ENCODE assay signal across 10 cellular contexts in the genomic region with DNA sequence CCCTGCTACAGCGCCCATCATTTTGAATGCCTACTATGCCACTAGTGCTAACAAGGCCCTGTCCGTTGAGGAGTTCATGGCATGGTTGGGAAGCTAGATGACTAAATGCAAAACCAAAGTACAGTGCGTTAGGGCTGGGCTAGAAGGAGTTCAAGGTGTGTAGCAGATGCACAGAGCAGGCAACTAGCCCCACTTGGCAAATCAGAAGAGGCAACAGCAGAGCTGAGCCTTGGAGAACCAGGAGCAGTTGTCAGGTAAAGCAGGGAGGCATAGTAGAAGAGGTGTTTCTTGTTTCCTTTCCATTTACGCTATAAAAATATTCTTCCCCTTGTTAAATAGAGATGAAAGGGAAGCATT.
DNase-seq lines count a peak whose midpoint lies in the region; ATAC-seq and TF ChIP-seq lines count a peak whose summit lies in the region.
"Had no signal": no experiment of that assay in that cellular context is flagged by ENCODE, and none has a peak within 500 bp of the region (broad histone marks: within the 10 kb centered on the region; RNA-seq: fewer than 3 reads in every experiment).

No MANE protein-coding gene starts in this region.

- TF ChIP-seq CTCF in natural killer cell (IDR thresholded peaks at IDR 0.05) (no peak), left lung (IDR thresholded peaks at IDR 0.05) (no peak)
- TF ChIP-seq CTCF in CD4-positive, alpha-beta T cell (IDR thresholded peaks at IDR 0.05) = no peak

- no peak for DNase-seq in natural killer cell treated with Interleukin-12 subunit alpha and Interleukin-12 subunit beta and Interleukin-15 and Interleukin-18, amount 100 ng/mL, for 72 hours (ENCODE audit: low spot score)
- DNase-seq in natural killer cell = no peak
- no peak for DNase-seq in left lung
- no peak for DNase-seq in activated gamma-delta T cell (lab: John Stamatoyannopoulos, UW)
- no peak for DNase-seq in ureter (ENCODE audit: low spot score)
- no peak for DNase-seq in CD4-positive, alpha-beta T cell
- DNase-seq: RPMI8226, WERI-Rb-1 had no signal

- peak overlapping the region; percentile 50 for H3K4me3 Mint-ChIP-seq in natural killer cell treated with Interleukin-12 subunit alpha and Interleukin-12 subunit beta and Interleukin-15 and Interleukin-18, amount 100 ng/mL, for 72 hours
- no peak overlapping the region for H3K4me3 Mint-ChIP-seq in natural killer cell
- peak overlapping the region; percentile 57 for H3K4me3 Mint-ChIP-seq in activated T-helper 17 cell treated with anti-CD3 and anti-CD28 coated beads, Interleukin-2, amount 50 U/mL, for 72 hours
- H3K4me3 Mint-ChIP-seq in CD4-positive, alpha-beta T cell = no peak overlapping the region

- no peaks in the 10 kb centered on the region for H3K9me3 ChIP-seq in left lung
- no peaks in the 10 kb centered on the region for H3K9me3 ChIP-seq in CD4-positive, alpha-beta T cell (ENCODE audit: control insufficient read depth, low read length)

- intact Hi-C loops in natural killer cell (cut with micrococcal nuclease) = no loop called here
- intact Hi-C loops in left lung (cut with DNase I) = no loop called here
- intact Hi-C loops in CD4-positive, alpha-beta T cell (cut with DNase I, micrococcal nuclease) = no loop called here

- no peaks in the 10 kb centered on the region for H3K36me3 ChIP-seq in left lung
- H3K36me3 ChIP-seq: WERI-Rb-1 had no signal

- H3K27me3 Mint-ChIP-seq in natural killer cell treated with Interleukin-12 subunit alpha and Interleukin-12 subunit beta and Interleukin-15 and Interleukin-18, amount 100 ng/mL, for 72 hours = peaks cover 0 to 15% of the 10 kb centered on the region in 2 donors
- no peaks in the 10 kb centered on the region for H3K27me3 Mint-ChIP-seq in natural killer cell (ENCODE audit: low read depth in 2 of 2)
- peaks cover 20% of the 10 kb centered on the region for H3K27me3 Mint-ChIP-seq in activated T-helper 17 cell treated with anti-CD3 and anti-CD28 coated beads, Interleukin-2, amount 50 U/mL, for 72 hours
- H3K27me3 Mint-ChIP-seq in CD4-positive, alpha-beta T cell = peaks cover 33% of the 10 kb centered on the region

- no peak for ATAC-seq in natural killer cell treated with Interleukin-12 subunit alpha and Interleukin-12 subunit beta and Interleukin-15 and Interleukin-18, amount 100 ng/mL, for 72 hours
- ATAC-seq in natural killer cell = no peak
- ATAC-seq in activated T-helper 17 cell treated with anti-CD3 and anti-CD28 coated beads, Interleukin-2, amount 50 U/mL, for 72 hours (replicated peaks) = peak; percentile 1
- ATAC-seq in left lung = no peak
- ATAC-seq in GM21447 (IDR thresholded peaks at IDR 0.05; ENCODE audit: unreplicated experiment) = no peak
- ATAC-seq in CD4-positive, alpha-beta T cell (ENCODE audit: poor library complexity) = no peak

- H3K4me3 ChIP-seq in left lung = no peak overlapping the region

- POLR2A ChIA-PET in CD4-positive, alpha-beta T cell (lab: Charles Lee) = no interaction called here

- peaks cover 14% of the 10 kb centered on the region for H3K36me3 Mint-ChIP-seq in natural killer cell treated with Interleukin-12 subunit alpha and Interleukin-12 subunit beta and Interleukin-15 and Interleukin-18, amount 100 ng/mL, for 72 hours
- peaks cover 4% of the 10 kb centered on the region for H3K36me3 Mint-ChIP-seq in natural killer cell
- no peaks in the 10 kb centered on the region for H3K36me3 Mint-ChIP-seq in activated T-helper 17 cell treated with anti-CD3 and anti-CD28 coated beads, Interleukin-2, amount 50 U/mL, for 72 hours (ENCODE audit: low read depth)
- H3K36me3 Mint-ChIP-seq in CD4-positive, alpha-beta T cell (ENCODE audit: low read depth) = no peaks in the 10 kb centered on the region

- peak overlapping the region; percentile 66 for H3K27ac Mint-ChIP-seq in natural killer cell treated with Interleukin-12 subunit alpha and Interleukin-12 subunit beta and Interleukin-15 and Interleukin-18, amount 100 ng/mL, for 72 hours
- H3K27ac Mint-ChIP-seq in natural killer cell = no peak overlapping the region
- peak overlapping the region; percentile 92 for H3K27ac Mint-ChIP-seq in activated T-helper 17 cell treated with anti-CD3 and anti-CD28 coated beads, Interleukin-2, amount 50 U/mL, for 72 hours
- H3K27ac Mint-ChIP-seq in CD4-positive, alpha-beta T cell = no peak overlapping the region

- H3K4me1 Mint-ChIP-seq in natural killer cell treated with Interleukin-12 subunit alpha and Interleukin-12 subunit beta and Interleukin-15 and Interleukin-18, amount 100 ng/mL, for 72 hours (ENCODE audit: low read depth in 2 of 2) = peaks cover 27% of the 10 kb centered on the region in 2 donors
- H3K4me1 Mint-ChIP-seq in natural killer cell = peaks cover 6 to 10% of the 10 kb centered on the region in 2 donors
- peaks cover 19% of the 10 kb centered on the region for H3K4me1 Mint-ChIP-seq in activated T-helper 17 cell treated with anti-CD3 and anti-CD28 coated beads, Interleukin-2, amount 50 U/mL, for 72 hours
- no peaks in the 10 kb centered on the region for H3K4me1 Mint-ChIP-seq in CD4-positive, alpha-beta T cell (ENCODE audit: low read depth)

- peak overlapping the region; percentile 68 to 69 for H3K27ac ChIP-seq in left lung
- H3K27ac ChIP-seq in CD4-positive, alpha-beta T cell (ENCODE audit: low read depth, low read length) = no peak overlapping the region
- H3K27ac ChIP-seq: WERI-Rb-1 had no signal

- peaks cover 6 to 14% of the 10 kb centered on the region in 2 donors for H3K4me1 ChIP-seq in left lung

- CTCF ChIA-PET in CD4-positive, alpha-beta T cell (lab: Charles Lee) = no interaction called here

- H3K27me3 ChIP-seq in left lung = no peaks in the 10 kb centered on the region
- peaks cover 6% of the 10 kb centered on the region for H3K27me3 ChIP-seq in CD4-positive, alpha-beta T cell (ENCODE audit: control insufficient read depth, insufficient read depth, low read length)

- H3K9me3 Mint-ChIP-seq in natural killer cell treated with Interleukin-12 subunit alpha and Interleukin-12 subunit beta and Interleukin-15 and Interleukin-18, amount 100 ng/mL, for 72 hours = peaks cover 4% of the 10 kb centered on the region
- no peaks in the 10 kb centered on the region for H3K9me3 Mint-ChIP-seq in natural killer cell
- H3K9me3 Mint-ChIP-seq in activated T-helper 17 cell treated with anti-CD3 and anti-CD28 coated beads, Interleukin-2, amount 50 U/mL, for 72 hours = peaks cover 5% of the 10 kb centered on the region
- no peaks in the 10 kb centered on the region for H3K9me3 Mint-ChIP-seq in CD4-positive, alpha-beta T cell

Comparison
In these comparisons a context has a peak if more than half of its experiments do, and no peak if none do; other contexts are left out.
1. H3K27ac Mint-ChIP-seq: peak in natural killer cell treated with Interleukin-12 subunit alpha and Interleukin-12 subunit beta and Interleukin-15 and Interleukin-18, amount 100 ng/mL, for 72 hours (2 of 2) and activated T-helper 17 cell treated with anti-CD3 and anti-CD28 coated beads, Interleukin-2, amount 50 U/mL, for 72 hours (single experiment); none in natural killer cell (0 of 2) and CD4-positive, alpha-beta T cell (single experiment).
2. H3K4me3 Mint-ChIP-seq: peak in natural killer cell treated with Interleukin-12 subunit alpha and Interleukin-12 subunit beta and Interleukin-15 and Interleukin-18, amount 100 ng/mL, for 72 hours (single experiment) and activated T-helper 17 cell treated with anti-CD3 and anti-CD28 coated beads, Interleukin-2, amount 50 U/mL, for 72 hours (single experiment); none in natural killer cell (single experiment) and CD4-positive, alpha-beta T cell (single experiment).